Comparison of ENCODE assay signal across 8 cellular contexts in the genomic region with DNA sequence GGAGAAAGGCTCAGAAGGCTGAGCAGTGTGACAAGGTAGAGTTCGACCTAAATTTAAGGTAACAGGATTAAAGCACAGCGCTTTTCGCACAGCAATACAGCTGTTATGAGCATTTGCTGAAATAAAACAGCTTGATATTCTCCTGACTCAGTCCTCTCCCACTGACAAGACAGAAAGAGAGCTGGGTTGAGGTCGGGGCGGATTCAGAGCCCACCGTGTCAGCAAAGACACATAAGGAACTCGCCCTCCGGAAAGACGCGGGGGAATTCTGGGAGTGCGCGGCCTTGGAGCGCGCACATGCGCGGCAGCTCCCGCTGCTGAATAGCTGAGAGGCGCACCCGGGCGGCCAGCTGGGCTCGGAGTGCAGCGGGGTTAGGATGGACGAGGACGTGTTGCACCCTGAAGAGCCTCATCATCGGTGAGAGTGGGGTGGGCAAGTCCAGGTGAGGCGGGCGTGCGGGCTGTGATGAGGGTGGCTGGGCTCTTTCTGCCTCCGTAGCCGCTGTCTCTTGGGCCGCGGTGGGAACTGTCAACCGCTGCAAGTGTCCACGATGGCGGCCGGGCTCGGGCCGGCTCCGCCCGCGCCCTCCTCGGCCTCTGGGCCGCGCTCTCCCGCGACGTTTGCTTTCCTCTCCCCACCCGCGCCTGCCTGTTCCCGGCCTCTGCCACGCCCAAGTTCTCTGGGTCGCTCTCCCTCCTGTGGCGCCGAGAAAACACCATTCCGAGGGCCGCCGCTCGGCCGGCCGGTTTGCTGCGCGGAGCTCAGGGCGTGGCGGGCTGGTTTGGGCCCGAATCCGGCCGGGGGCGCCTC.
DNase-seq lines count a peak whose midpoint lies in the region; ATAC-seq and TF ChIP-seq lines count a peak whose summit lies in the region.

No MANE protein-coding gene starts in this region.

- intact Hi-C loops in prostate gland (cut with DNase I), result no loop called here

- H3K4me1 ChIP-seq in Peyer's patch (peaks cover 0 to 13% (median 0%) of the 10 kb centered on the region in 4 donors), prostate gland (replicated peaks) (no peaks in the 10 kb centered on the region)

- H3K36me3 ChIP-seq in Peyer's patch (no peaks in the 10 kb centered on the region), prostate gland (no peaks in the 10 kb centered on the region)

- 4% methylated on average over 59 of the region's 68 CpGs for whole genome bisulfite sequencing in prostate gland

- peak overlapping the region; percentile 99 for H3K4me3 Mint-ChIP-seq in activated naive CD4-positive, alpha-beta T cell treated with anti-CD3 and anti-CD28 coated beads, Interleukin-2, amount 50 U/mL, for 24 hours
- peak overlapping the region; percentile 80 for H3K4me3 Mint-ChIP-seq in glutamatergic neuron (ENCODE audit: unreplicated experiment)

- H3K27ac ChIP-seq in Peyer's patch (peak overlapping the region; percentile 73 to 98 (median 87)), prostate gland (peak overlapping the region; percentile 86 to 93)

- H3K27ac Mint-ChIP-seq in activated naive CD4-positive, alpha-beta T cell treated with anti-CD3 and anti-CD28 coated beads, Interleukin-2, amount 50 U/mL, for 24 hours, result peak overlapping the region; percentile 87
- H3K27ac Mint-ChIP-seq in glutamatergic neuron (ENCODE audit: unreplicated experiment), result peak overlapping the region; percentile 48

- peak; percentile 79 to 84 for TF ChIP-seq POLR2A in Peyer's patch (IDR thresholded peaks at IDR 0.05)
- TF ChIP-seq POLR2A in prostate gland (IDR thresholded peaks at IDR 0.05), result peak; percentile 55

- H3K27me3 Mint-ChIP-seq in activated naive CD4-positive, alpha-beta T cell treated with anti-CD3 and anti-CD28 coated beads, Interleukin-2, amount 50 U/mL, for 24 hours, result no peaks in the 10 kb centered on the region
- peaks cover 5% of the 10 kb centered on the region for H3K27me3 Mint-ChIP-seq in glutamatergic neuron (ENCODE audit: unreplicated experiment)

- H3K4me3 ChIP-seq in Peyer's patch (peak overlapping the region; percentile 66 to 87 (median 73)), prostate gland (peak overlapping the region; percentile 57 to 63)

- no peaks in the 10 kb centered on the region for H3K27me3 ChIP-seq in Peyer's patch
- H3K27me3 ChIP-seq in prostate gland (replicated peaks; ENCODE audit: insufficient read depth), result no peaks in the 10 kb centered on the region

- peak in 1 of 6 experiments; percentile 4 for TF ChIP-seq CTCF in Peyer's patch (IDR thresholded peaks at IDR 0.05)
- TF ChIP-seq CTCF in glutamatergic neuron (IDR thresholded peaks at IDR 0.05; ENCODE audit: partially characterized antibody, unreplicated experiment), result no peak
- peak in 1 of 4 experiments; percentile 2 for TF ChIP-seq CTCF in prostate gland (IDR thresholded peaks at IDR 0.05)

- no peaks in the 10 kb centered on the region for H3K9me3 Mint-ChIP-seq in activated naive CD4-positive, alpha-beta T cell treated with anti-CD3 and anti-CD28 coated beads, Interleukin-2, amount 50 U/mL, for 24 hours
- H3K9me3 Mint-ChIP-seq in glutamatergic neuron (ENCODE audit: unreplicated experiment), result peaks cover 3% of the 10 kb centered on the region

- H3K4me1 Mint-ChIP-seq in activated naive CD4-positive, alpha-beta T cell treated with anti-CD3 and anti-CD28 coated beads, Interleukin-2, amount 50 U/mL, for 24 hours, result peaks cover 25% of the 10 kb centered on the region
- no peaks in the 10 kb centered on the region for H3K4me1 Mint-ChIP-seq in glutamatergic neuron (ENCODE audit: low read depth, unreplicated experiment)

- H3K9me3 ChIP-seq in Peyer's patch (no peaks in the 10 kb centered on the region), prostate gland (no peaks in the 10 kb centered on the region)

- peak; percentile 62 for ATAC-seq in GM21360 (IDR thresholded peaks at IDR 0.05; ENCODE audit: unreplicated experiment)

- DNase-seq in D341Med (ENCODE audit: low spot score), result peak; percentile 80
- peak; percentile 62 for DNase-seq in HT-29 (ENCODE audit: low spot score)
- peak; percentile 33 to 86 (median 83) for DNase-seq in Peyer's patch
- DNase-seq in glutamatergic neuron, result peak; percentile 45
- DNase-seq in prostate gland (ENCODE audit: low spot score), result peak; percentile 66
- no peak for DNase-seq in NK-92 treated with Interleukin-12 subunit alpha and Interleukin-12 subunit beta, amount 100 ng/mL, for 24 hours (lab: John Stamatoyannopoulos, UW)

- no peaks in the 10 kb centered on the region for H3K36me3 Mint-ChIP-seq in activated naive CD4-positive, alpha-beta T cell treated with anti-CD3 and anti-CD28 coated beads, Interleukin-2, amount 50 U/mL, for 24 hours
- H3K36me3 Mint-ChIP-seq in glutamatergic neuron (ENCODE audit: unreplicated experiment), result peaks cover 14% of the 10 kb centered on the region
